3 cellular contexts compared by ENCODE assay signal in genomic region chr10:105056413-105056812, GRCh38.
"Had no signal": no experiment of that assay in that cellular context is flagged by ENCODE, and none has a peak within 500 bp of the region (broad histone marks: within the 10 kb centered on the region; RNA-seq: fewer than 3 reads in every experiment).

No MANE protein-coding gene starts in this region.

- H3K4me3 ChIP-seq: GM12878 had no signal

- DNase-seq: GDM1, GF-D8 had no signal
